ENCODE assay signal across 8 cellular contexts in genomic region chrX:154371771-154372300, GRCh38. TPM values are rescaled to one million over a fixed set of nuclear protein-coding genes. Genes with fewer than 3 reads are reported as not detected.
A peak's percentile ranks its signal among the peaks of the same experiment; 100 is the strongest.
DNase-seq lines count a peak whose midpoint lies in the region; ATAC-seq and TF ChIP-seq lines count a peak whose summit lies in the region.

No MANE protein-coding gene starts in this region.

- no peak for TF ChIP-seq CTCF in AG04449 (IDR thresholded peaks at IDR 0.05; ENCODE audit: insufficient read depth, low read length, missing control alignments)
- no peak for TF ChIP-seq CTCF in upper lobe of left lung (IDR thresholded peaks at IDR 0.05)

- no peak for ATAC-seq in upper lobe of left lung (ENCODE audit: low FRiP score in 2 of 2)

- H3K36me3 ChIP-seq in GM23248 (ENCODE audit: low read depth): peaks cover 4% of the 10 kb centered on the region; the same call in 1 of the 2 replicates
- peaks cover 0 to 14% (median 9%) of the 10 kb centered on the region in 4 donors for H3K36me3 ChIP-seq in upper lobe of left lung

- H3K4me2 ChIP-seq in GM23248 (ENCODE audit: unreplicated experiment): peak overlapping the region; percentile 52

- in situ Hi-C loops in GM23248 (cut with MboI): no loop called here

- no peak for TF ChIP-seq POLR2A in upper lobe of left lung (IDR thresholded peaks at IDR 0.05)

- H3K27me3 ChIP-seq in GM23248 (replicated peaks; ENCODE audit: insufficient read depth): no peaks in the 10 kb centered on the region
- no peaks in the 10 kb centered on the region for H3K27me3 ChIP-seq in layer of hippocampus (ENCODE audit: control insufficient read depth, insufficient read depth, low read length)
- peaks cover 0 to 5% (median 0%) of the 10 kb centered on the region in 4 donors for H3K27me3 ChIP-seq in upper lobe of left lung

- H3K4me3 Mint-ChIP-seq in activated CD4-positive, alpha-beta memory T cell treated with anti-CD3 and anti-CD28 coated beads, Interleukin-2, amount 10 ng/mL, durations not matched to agents 7 days and 5 days: peak overlapping the region; percentile 79

- H3K4me1 ChIP-seq in GM23248 (ENCODE audit: insufficient read depth) (0 out of 2 replicates have a peak, but pooled peaks cover 8% of the 10 kb centered on the region), upper lobe of left lung (peaks cover 26 to 67% (median 31%) of the 10 kb centered on the region in 4 donors)

- H3K9me3 Mint-ChIP-seq in activated CD4-positive, alpha-beta memory T cell treated with anti-CD3 and anti-CD28 coated beads, Interleukin-2, amount 10 ng/mL, durations not matched to agents 7 days and 5 days: no peaks in the 10 kb centered on the region

- DNase-seq in AG04449 (ENCODE audit: low read depth, low spot score) (no peak), GM23248 (no peak), upper lobe of left lung (peak in 1 of 2 donors; percentile 88), NOMO-1 treated with dmso at 0.1 percent for 144 hours (lab: John Stamatoyannopoulos, UW; ENCODE audit: unreplicated experiment) (no peak), NCI-H226 (no peak)
- DNase-seq in activated CD4-positive, alpha-beta memory T cell treated with anti-CD3 and anti-CD28 coated beads, Interleukin-2, amount 10 ng/mL, durations not matched to agents 7 days and 5 days: no peak
- no peak for DNase-seq in stimulated activated naive CD4-positive, alpha-beta T cell treated with Interleukin-2 at 50 U/mL for 16 hours (lab: John Stamatoyannopoulos, UW)

- H3K27ac Mint-ChIP-seq in activated CD4-positive, alpha-beta memory T cell treated with anti-CD3 and anti-CD28 coated beads, Interleukin-2, amount 10 ng/mL, durations not matched to agents 7 days and 5 days: peak overlapping the region; percentile 88

- no peaks in the 10 kb centered on the region for H3K27me3 Mint-ChIP-seq in activated CD4-positive, alpha-beta memory T cell treated with anti-CD3 and anti-CD28 coated beads, Interleukin-2, amount 10 ng/mL, durations not matched to agents 7 days and 5 days

- peaks cover 37% of the 10 kb centered on the region for H3K4me1 Mint-ChIP-seq in activated CD4-positive, alpha-beta memory T cell treated with anti-CD3 and anti-CD28 coated beads, Interleukin-2, amount 10 ng/mL, durations not matched to agents 7 days and 5 days

- peaks cover 10% of the 10 kb centered on the region for H3F3A ChIP-seq in GM23248 (ENCODE audit: insufficient read depth)

- peak overlapping the region; percentile 37; the same call in 1 of the 2 replicates for H3K27ac ChIP-seq in GM23248
- peak overlapping the region; percentile 30 for H3K27ac ChIP-seq in layer of hippocampus (ENCODE audit: low read depth, low read length)
- H3K27ac ChIP-seq in upper lobe of left lung: peak overlapping the region; percentile 65 to 95 (median 88)

- H3K9ac ChIP-seq in GM23248: peak overlapping the region; percentile 65

- no peak for TF ChIP-seq EP300 in upper lobe of left lung (IDR thresholded peaks at IDR 0.05)

- H3K4me3 ChIP-seq in AG04449 (ENCODE audit: low read depth, low read length): peak overlapping the region; percentile 83
- peak overlapping the region; percentile 73 for H3K4me3 ChIP-seq in GM23248
- H3K4me3 ChIP-seq in upper lobe of left lung: peak overlapping the region; percentile 48 to 88 (median 78)

- H3K9me3 ChIP-seq in GM23248 (ENCODE audit: low read depth) (no peaks in the 10 kb centered on the region), upper lobe of left lung (peaks cover 0 to 11% (median 0%) of the 10 kb centered on the region in 4 donors)

- POLR2A ChIA-PET in AG04449 (lab: Yijun Ruan, JAX): no interaction called here
- POLR2A ChIA-PET in activated CD4-positive, alpha-beta memory T cell treated with anti-CD3 and anti-CD28 coated beads, Interleukin-2, amount 10 ng/mL, durations not matched to agents 7 days and 5 days (lab: Charles Lee): interaction anchor here (0.9 to 1.4 kb wide), 3 partner anchors 29 to 400 kb away, joined by 3 to 5 read pairs (median 3); partner anchors contain the start of gene HCFC1

- peaks cover 43% of the 10 kb centered on the region for H3K79me2 ChIP-seq in GM23248 (ENCODE audit: insufficient read depth)

- no peaks in the 10 kb centered on the region for H4K20me1 ChIP-seq in GM23248 (ENCODE audit: insufficient read depth)

- CTCF ChIA-PET in AG04449 (lab: Yijun Ruan, JAX): no interaction called here
- CTCF ChIA-PET in activated CD4-positive, alpha-beta memory T cell treated with anti-CD3 and anti-CD28 coated beads, Interleukin-2, amount 10 ng/mL, durations not matched to agents 7 days and 5 days (lab: Charles Lee): no interaction called here

- H2AFZ ChIP-seq in GM23248: no peak overlapping the region

- no peaks in the 10 kb centered on the region for H3K9me2 ChIP-seq in GM23248 (ENCODE audit: insufficient read depth)

- whole genome bisulfite sequencing in GM23248 (ENCODE audit: low coverage in 1 of 2, low lambda C conversion rate in 2 of 2, missing lambda C conversion rate in 2 of 2), 2 experiments: 3 to 12% methylated on average over 5 to 13 of the region's 45 CpGs
- WGBS in upper lobe of left lung, 2 donors: 40% methylated on average over 8 of the region's 45 CpGs; no CpG with 5 or more reads in 1 of the 2 donors

- peaks cover 29% of the 10 kb centered on the region for H3K36me3 Mint-ChIP-seq in activated CD4-positive, alpha-beta memory T cell treated with anti-CD3 and anti-CD28 coated beads, Interleukin-2, amount 10 ng/mL, durations not matched to agents 7 days and 5 days (ENCODE audit: low read depth)

RNA-seq across cellular contexts. Expression of gene FLNA, which starts 2.6 kb away (rescaled TPM):
- total RNA-seq in GM23248 (2014; rRNA removed; shearing (Covaris generic)): 2,857 and 2,903 TPM in 2 replicates
- polyA plus RNA-seq in GM23248 (2016; fragmentation: Nextera tagmentation; extraction: Ambion mirVana): 1,377 and 1,379 TPM in 2 replicates
- 1,000 to 10,000 TPM; 1,571 to 1,579 TPM for total RNA-seq in activated CD4-positive, alpha-beta memory T cell treated with anti-CD3 and anti-CD28 coated beads, Interleukin-2, amount 10 ng/mL, durations not matched to agents 7 days and 5 days
- total RNA-seq in upper lobe of left lung: 1,000 to 10,000 TPM in 5 of 6 donors, 100 to 1,000 TPM in 1; 800 to 1,760 (median 1,298) TPM

RNA-seq across cellular contexts. Expression of gene EMD, which starts 7.3 kb away (rescaled TPM):
- total RNA-seq in GM23248 (2014; rRNA removed; shearing (Covaris generic)): 39.7 TPM in 2 replicates
- 86.6 and 96.0 TPM in 2 replicates for polyA plus RNA-seq in GM23248 (2016; fragmentation: Nextera tagmentation; extraction: Ambion mirVana)
- 10 to 100 TPM; 65.5 to 66.0 TPM for total RNA-seq in activated CD4-positive, alpha-beta memory T cell treated with anti-CD3 and anti-CD28 coated beads, Interleukin-2, amount 10 ng/mL, durations not matched to agents 7 days and 5 days
- 10 to 100 TPM; 42.3 to 60.8 (median 53.6) TPM for total RNA-seq in upper lobe of left lung

RNA-seq across cellular contexts. Expression of gene RPL10, which starts 26.3 kb away (rescaled TPM):
- 3,014 and 6,561 TPM in 2 replicates for total RNA-seq in GM23248 (2014; rRNA removed; shearing (Covaris generic))
- polyA plus RNA-seq in GM23248 (2016; fragmentation: Nextera tagmentation; extraction: Ambion mirVana): 1,381 and 1,435 TPM in 2 replicates
- 1,000 to 10,000 TPM; 2,958 to 2,962 TPM for total RNA-seq in activated CD4-positive, alpha-beta memory T cell treated with anti-CD3 and anti-CD28 coated beads, Interleukin-2, amount 10 ng/mL, durations not matched to agents 7 days and 5 days
- total RNA-seq in upper lobe of left lung: 1,000 to 10,000 TPM; 1,246 to 5,225 (median 2,943) TPM

RNA-seq across cellular contexts. Expression of gene DNASE1L1, which starts 37.2 kb away (rescaled TPM):
- 60.7 TPM in 2 replicates for total RNA-seq in GM23248 (2014; rRNA removed; shearing (Covaris generic))
- 16.6 and 17.0 TPM in 2 replicates for polyA plus RNA-seq in GM23248 (2016; fragmentation: Nextera tagmentation; extraction: Ambion mirVana)
- 10 to 100 TPM; 23.3 to 23.7 TPM for total RNA-seq in activated CD4-positive, alpha-beta memory T cell treated with anti-CD3 and anti-CD28 coated beads, Interleukin-2, amount 10 ng/mL, durations not matched to agents 7 days and 5 days
- 10 to 100 TPM; 18.9 to 55.5 (median 48.2) TPM for total RNA-seq in upper lobe of left lung

RNA-seq across cellular contexts. Expression of gene TAFAZZIN, which starts 39.5 kb away (rescaled TPM):
- total RNA-seq in GM23248 (2014; rRNA removed; shearing (Covaris generic)): 17.6 and 38.8 TPM in 2 replicates
- polyA plus RNA-seq in GM23248 (2016; fragmentation: Nextera tagmentation; extraction: Ambion mirVana): 18.2 and 20.5 TPM in 2 replicates
- 10 to 100 TPM; 93.7 to 93.9 TPM for total RNA-seq in activated CD4-positive, alpha-beta memory T cell treated with anti-CD3 and anti-CD28 coated beads, Interleukin-2, amount 10 ng/mL, durations not matched to agents 7 days and 5 days
- total RNA-seq in upper lobe of left lung: 100 to 1,000 TPM in 2 of 6 donors, 10 to 100 TPM in 4; 39.1 to 228 (median 49.9) TPM

Comparison
In these comparisons a context has a peak if more than half of its experiments do, and no peak if none do; other contexts are left out.
1. H3K27ac ChIP-seq: peak in every context shown above with its lines; median percentile 88 in upper lobe of left lung; 37 in GM23248; 30 in layer of hippocampus.